Comparison of ENCODE assay signal across 8 cellular contexts in the genomic region with DNA sequence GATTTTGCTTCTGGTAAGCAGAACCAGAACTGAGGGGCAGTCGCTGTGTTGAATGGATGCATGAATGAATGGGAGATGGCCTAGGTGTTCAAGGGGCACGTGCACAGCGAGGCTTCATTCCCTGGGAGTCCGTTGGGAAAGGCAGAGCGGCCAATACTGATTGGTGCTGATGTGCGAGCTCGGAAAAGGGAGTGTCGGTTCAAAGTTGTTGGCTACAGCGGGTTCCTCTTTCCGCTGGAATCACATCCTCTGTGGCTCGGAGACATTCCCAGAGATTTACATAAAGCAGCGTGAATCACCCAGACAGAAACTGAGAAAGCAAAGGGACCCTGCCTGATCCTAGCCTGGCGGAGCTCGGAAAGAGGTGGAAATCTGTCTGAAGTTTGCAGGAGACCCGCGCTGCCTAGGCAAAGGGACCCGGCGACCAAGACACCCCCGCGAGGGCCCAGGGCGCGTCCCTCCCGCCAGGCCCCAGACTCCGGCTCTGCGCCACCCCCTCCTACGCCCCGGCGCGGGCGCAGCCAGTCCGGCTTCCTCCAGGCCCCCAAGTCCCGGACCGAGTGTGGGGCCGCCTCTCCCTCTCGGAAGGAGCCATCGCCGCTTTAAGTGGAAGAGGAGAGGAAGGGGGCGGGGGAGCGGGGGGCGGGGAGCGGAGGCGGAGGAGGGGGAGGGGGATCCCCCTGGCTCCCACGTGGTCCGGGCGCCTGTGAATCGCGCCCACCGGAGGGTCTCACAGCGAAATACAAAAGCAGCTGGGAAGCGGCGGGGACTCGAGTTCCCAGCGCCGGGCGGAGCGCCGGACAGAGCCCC. TPM values are rescaled to one million over a fixed set of nuclear protein-coding genes. Genes with fewer than 3 reads are reported as not detected.
DNase-seq lines count a peak whose midpoint lies in the region; ATAC-seq and TF ChIP-seq lines count a peak whose summit lies in the region.

A gene with protein sequence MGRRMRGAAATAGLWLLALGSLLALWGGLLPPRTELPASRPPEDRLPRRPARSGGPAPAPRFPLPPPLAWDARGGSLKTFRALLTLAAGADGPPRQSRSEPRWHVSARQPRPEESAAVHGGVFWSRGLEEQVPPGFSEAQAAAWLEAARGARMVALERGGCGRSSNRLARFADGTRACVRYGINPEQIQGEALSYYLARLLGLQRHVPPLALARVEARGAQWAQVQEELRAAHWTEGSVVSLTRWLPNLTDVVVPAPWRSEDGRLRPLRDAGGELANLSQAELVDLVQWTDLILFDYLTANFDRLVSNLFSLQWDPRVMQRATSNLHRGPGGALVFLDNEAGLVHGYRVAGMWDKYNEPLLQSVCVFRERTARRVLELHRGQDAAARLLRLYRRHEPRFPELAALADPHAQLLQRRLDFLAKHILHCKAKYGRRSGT (plus strand): TSS at position 774 of the 810 bp plus-strand sequence. CDS start 177 bp downstream, outside the sequence.

- TF ChIP-seq CTCF in BJ (IDR thresholded peaks at IDR 0.05; ENCODE audit: insufficient read depth, low read depth, low read length) (no peak), adrenal gland (IDR thresholded peaks at IDR 0.05) (no peak), omental fat pad (IDR thresholded peaks at IDR 0.05) (no peak)

- DNase-seq in BJ (ENCODE audit: low read depth) (peak; percentile 51), NCI-H82 (lab: John Stamatoyannopoulos, UW) (peak; percentile 91), adrenal gland (peak; percentile 55 to 71 (median 57)), Right ventricle myocardium superior (peak; percentile 66), omental fat pad (ENCODE audit: low spot score) (no peak)
- DNase-seq in activated CD4-positive, CD25-positive, alpha-beta regulatory T cell (lab: John Stamatoyannopoulos, UW), result no peak

- CTCF ChIA-PET in BJ (lab: Yijun Ruan, JAX), result interaction anchor here (0.7 to 2.8 kb wide), 8 partner anchors 9 to 835 kb away, joined by 3 to 15 read pairs (median 4); no protein-coding TSS in a partner anchor

- peak; percentile 28 for ATAC-seq in GM18867 (IDR thresholded peaks at IDR 0.05; ENCODE audit: unreplicated experiment)
- peak; percentile 18 for ATAC-seq in HG03108 (IDR thresholded peaks at IDR 0.05; ENCODE audit: unreplicated experiment)
- ATAC-seq in Right ventricle myocardium superior (ENCODE audit: poor library complexity), result peak; percentile 73
- ATAC-seq in omental fat pad (ENCODE audit: low FRiP score), result peak; percentile 69

- H3K9me3 ChIP-seq in adrenal gland (replicated peaks in 1 of 3), result no peaks in the 10 kb centered on the region

- H3K36me3 ChIP-seq in BJ (ENCODE audit: control insufficient read depth, insufficient read depth, low read length) (no peaks in the 10 kb centered on the region), adrenal gland (replicated peaks in 1 of 2) (no peaks in the 10 kb centered on the region)

- WGBS in adrenal gland, 4 donors, result 1 to 6% (median 3%) methylated on average over 21 to 55 of the region's 57 CpGs

- POLR2A ChIA-PET in BJ (lab: Charles Lee), result interaction anchor here (0.6 kb wide), 1 partner anchor 163 kb away, joined by 3 read pairs; no protein-coding TSS in a partner anchor

- H3K4me3 ChIP-seq in BJ (ENCODE audit: low read depth, low read length) (peak within 1 kb of the TSS; percentile 58), adrenal gland (peak within 1 kb of the TSS in 2 of 4 donors; percentile 39 to 78)

- peaks cover 17 to 24% of the 10 kb centered on the region in 2 donors for H3K4me1 ChIP-seq in adrenal gland (replicated peaks in 1 of 2)

- H3K27me3 ChIP-seq in BJ (ENCODE audit: control insufficient read depth, insufficient read depth, low read length), result no peaks in the 10 kb centered on the region
- H3K27me3 ChIP-seq in adrenal gland, result no peaks in the 10 kb centered on the region

- TF ChIP-seq POLR2A in adrenal gland (IDR thresholded peaks at IDR 0.05), result peak in 1 of 2 donors; percentile 38

- peak within 1 kb of the TSS in 4 of 5 donors; percentile 70 to 93 (median 78) for H3K27ac ChIP-seq in adrenal gland

- intact Hi-C loops in adrenal gland (cut with DNase I) (loop anchor here (2.0 to 10.0 kb wide), 6 partner anchors 197 to 649 kb away; a partner anchor contains a TSS), Right ventricle myocardium superior (cut with DNase I) (loop anchor here (5.0 to 10.0 kb wide), 6 partner anchors 207 to 857 kb away; no protein-coding TSS in a partner anchor)

RNA-seq across cellular contexts. Expression of the gene that starts here (rescaled TPM):
- polyA plus RNA-seq in BJ (2011; rRNA removed), result 4.8 and 6.1 TPM in 2 replicates
- 2.6 and 4.2 TPM in 2 replicates for polyA minus RNA-seq in BJ (2011; rRNA and poly(A)+ RNA removed)
- 10 to 100 TPM in 5 of 8 donors, 1 to 10 TPM in 3; 4.3 to 37.1 (median 10.7) TPM for total RNA-seq in adrenal gland
- polyA plus RNA-seq in adrenal gland, result 10 to 100 TPM in 1 of 3 donors, 1 to 10 TPM in 2; 1.1 to 11.2 (median 5.4) TPM
- 0.65 TPM for total RNA-seq in Right ventricle myocardium superior
- total RNA-seq in omental fat pad, result 10 to 100 TPM in 2 of 4 donors, 1 to 10 TPM in 2; 3.3 to 48.4 (median 9.4) TPM

Comparison
In these comparisons a context has a peak if more than half of its experiments do, and no peak if none do; other contexts are left out.
1. Peak in DNase-seq and ATAC-seq in Right ventricle myocardium superior; RNA of the gene not detected or under 1 TPM.
2. DNase-seq: peak in BJ (single experiment), NCI-H82 (single experiment) and adrenal gland (7 of 7); none in omental fat pad (single experiment) and activated CD4-positive, CD25-positive, alpha-beta regulatory T cell (0 of 4).
3. ATAC-seq: peak in every context shown above with its lines; median percentile 73 in Right ventricle myocardium superior; 69 in omental fat pad; 28 in GM18867; 18 in HG03108.